In the genomic region with DNA sequence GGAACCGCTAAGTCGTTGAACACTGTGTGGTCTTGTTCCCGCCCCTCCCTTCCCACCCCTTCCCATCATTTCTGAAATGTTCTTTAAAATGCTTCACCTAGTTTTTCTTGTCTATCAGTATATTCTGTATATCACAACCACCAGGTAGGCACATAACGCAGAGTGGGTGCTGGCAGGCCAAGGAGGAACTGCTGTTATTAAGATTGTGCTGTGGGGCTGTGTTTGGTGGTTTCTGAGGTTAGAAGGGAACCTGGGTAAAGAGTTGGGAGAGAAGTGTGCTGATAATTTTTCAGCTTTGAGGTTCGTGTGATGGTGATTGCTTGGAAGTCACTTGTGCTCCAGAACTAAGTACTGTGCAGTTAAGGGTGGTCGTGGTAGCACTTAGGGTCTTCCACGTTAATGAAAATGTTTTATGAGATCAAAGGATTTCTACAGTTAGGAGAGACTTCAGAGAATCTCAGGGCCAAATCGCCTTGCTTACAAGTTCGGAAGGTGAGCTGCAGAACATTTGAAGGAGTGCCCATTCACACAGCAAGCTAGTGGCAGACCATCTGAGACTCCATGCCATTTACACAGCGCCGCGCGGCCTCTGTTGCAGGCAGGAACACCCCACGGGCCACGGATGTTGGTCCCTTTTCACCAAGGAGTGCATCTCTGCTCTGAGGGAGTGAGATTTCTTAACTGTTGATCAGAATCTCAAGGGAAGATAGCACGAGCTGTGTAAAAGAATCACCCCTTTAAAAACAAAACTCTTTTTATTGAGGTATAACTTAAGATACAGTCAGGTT, we compare ENCODE assay signal across 8 cellular contexts. TPM values are rescaled to one million over a fixed set of nuclear protein-coding genes. Genes with fewer than 3 reads are reported as not detected.
DNase-seq lines count a peak whose midpoint lies in the region; ATAC-seq, FAIRE-seq and TF ChIP-seq lines count a peak whose summit lies in the region.

No MANE protein-coding gene starts in this region.

- POLR2A ChIA-PET in H1 (lab: Charles Lee; ENCODE audit: partially characterized antibody): interaction anchor here (1.0 to 1.9 kb wide), 4 partner anchors 9 to 111 kb away, joined by 3 to 8 read pairs (median 4); no protein-coding TSS in a partner anchor

- no peaks in the 10 kb centered on the region for H3K9me3 ChIP-seq in RWPE2 (ENCODE audit: severe bottlenecking)
- no peaks in the 10 kb centered on the region for H3K9me3 ChIP-seq in H1 (ENCODE audit: insufficient read depth in 2 of 2, low read depth in 1 of 2, low read length in 1 of 2)
- H3K9me3 ChIP-seq in uterus: no peaks in the 10 kb centered on the region

- H3K27me3 ChIP-seq in RWPE2 (ENCODE audit: insufficient read depth, poor library complexity, severe bottlenecking): no peaks in the 10 kb centered on the region
- H3K27me3 ChIP-seq in H1 (replicated peaks in 1 of 4; ENCODE audit: control insufficient read depth in 3 of 4, extremely low read depth in 1 of 4, insufficient read depth in 3 of 4, low read length in 3 of 4): no peaks in the 10 kb centered on the region
- no peaks in the 10 kb centered on the region for H3K27me3 ChIP-seq in uterus

- H3K36me3 ChIP-seq in RWPE2 (ENCODE audit: low read depth) (peaks cover 51% of the 10 kb centered on the region), H1 (ENCODE audit: control insufficient read depth in 2 of 4, insufficient read depth in 4 of 4, low read length in 3 of 4) (peaks cover 2 to 24% (median 5%) of the 10 kb centered on the region in 4 experiments; a peak in 4 of 8 replicates), uterus (no peaks in the 10 kb centered on the region)

- peak overlapping the region; percentile 72 for H3K27ac Mint-ChIP-seq in osteocyte (ENCODE audit: unreplicated experiment)

- H3K4me1 Mint-ChIP-seq in osteocyte (ENCODE audit: unreplicated experiment): peaks cover 31% of the 10 kb centered on the region

- H3K79me1 ChIP-seq in H1 (ENCODE audit: low read depth, low read length): peaks cover 9% of the 10 kb centered on the region

- H3K23ac ChIP-seq in H1 (ENCODE audit: insufficient read length): no peak overlapping the region

- H3K27me3 Mint-ChIP-seq in osteocyte (ENCODE audit: unreplicated experiment): no peaks in the 10 kb centered on the region

- no peak overlapping the region for H3K4ac ChIP-seq in H1 (replicated peaks; ENCODE audit: insufficient read length, low read depth, low read length)

- H2BK15ac ChIP-seq in H1 (ENCODE audit: low read length): no peak overlapping the region

- CTCF ChIA-PET in H1 (lab: Charles Lee; ENCODE audit: partially characterized antibody): interaction anchor here (3.2 kb wide), 1 partner anchor 11 kb away, joined by 15 read pairs; no protein-coding TSS in a partner anchor

- no peak for TF ChIP-seq CTCF in RWPE2 (IDR thresholded peaks at IDR 0.05; ENCODE audit: poor library complexity, severe bottlenecking)
- no peak for TF ChIP-seq CTCF in H1 (IDR thresholded peaks at IDR 0.05; ENCODE audit: control extremely low read depth in 1 of 3, insufficient read depth in 1 of 3, low read depth in 1 of 3, low read length in 3 of 3)
- TF ChIP-seq CTCF in osteocyte (IDR thresholded peaks at IDR 0.05): no peak
- no peak for TF ChIP-seq CTCF in uterus (IDR thresholded peaks at IDR 0.05)

- 0 out of 3 replicates have a peak, but pooled peaks of 1 of the 2 experiments have one; percentile 11 for TF ChIP-seq POLR2A in H1 (IDR thresholded peaks at IDR 0.05; ENCODE audit: control extremely low read depth in 1 of 2, low read depth in 2 of 2, low read length in 2 of 2)
- no peak for TF ChIP-seq POLR2A in uterus (IDR thresholded peaks at IDR 0.05)

- no peak overlapping the region for H2BK20ac ChIP-seq in H1 (ENCODE audit: low read length)

- H2AK5ac ChIP-seq in H1 (ENCODE audit: low read depth, low read length): no peak overlapping the region

- peak overlapping the region; percentile 83 for H3K4me3 Mint-ChIP-seq in osteocyte (ENCODE audit: unreplicated experiment)

- FAIRE-seq in H1 (lab: Jason Lieb, UNC): no peak

- no peak overlapping the region for H2BK120ac ChIP-seq in H1 (replicated peaks; ENCODE audit: low read depth, low read length)

- no peak overlapping the region for H3K14ac ChIP-seq in H1 (ENCODE audit: insufficient read length)

- no peaks in the 10 kb centered on the region for H3K9me3 Mint-ChIP-seq in osteocyte (ENCODE audit: unreplicated experiment)

- H3K18ac ChIP-seq in H1 (ENCODE audit: extremely low read depth, low read length): no peak overlapping the region

- H3K23me2 ChIP-seq in H1 (ENCODE audit: low read depth, low read length): peaks cover 8% of the 10 kb centered on the region

- H3K4me1 ChIP-seq in RWPE2 (ENCODE audit: insufficient read depth, poor library complexity, severe bottlenecking) (peaks cover 19% of the 10 kb centered on the region), H1 (replicated peaks in 1 of 4; ENCODE audit: control insufficient read depth in 3 of 4, insufficient read depth in 4 of 4, low read length in 3 of 4) (peaks cover 0 to 10% (median 8%) of the 10 kb centered on the region in 4 experiments; a peak in 6 of 7 replicates), uterus (peaks cover 3 to 12% of the 10 kb centered on the region in 2 donors)

- peak overlapping the region; percentile 97 for H3K27ac ChIP-seq in RWPE2 (ENCODE audit: poor library complexity, severe bottlenecking)
- no peak overlapping the region for H3K27ac ChIP-seq in H1 (ENCODE audit: low read depth, low read length)
- no peak overlapping the region for H3K27ac ChIP-seq in uterus

- ATAC-seq in RWPE2 (ENCODE audit: low read depth): no peak
- ATAC-seq in HG02588 (IDR thresholded peaks at IDR 0.05; ENCODE audit: unreplicated experiment): no peak
- ATAC-seq in HG02852 (IDR thresholded peaks at IDR 0.05; ENCODE audit: unreplicated experiment): no peak

- H3K56ac ChIP-seq in H1 (replicated peaks; ENCODE audit: insufficient read length, low read depth, low read length): no peak overlapping the region

- peaks cover 6% of the 10 kb centered on the region for H3K36me3 Mint-ChIP-seq in osteocyte (ENCODE audit: unreplicated experiment)

- 81% methylated on average over 16 of the region's 16 CpGs; no CpG with 5 or more reads in 1 of the 2 experiments for WGBS in H1 (ENCODE audit: extremely low coverage in 1 of 2, insufficient coverage in 1 of 2, insufficient read length in 1 of 2, insufficient replicate concordance in 2 of 2, low coverage in 1 of 2, low lambda C conversion rate in 2 of 2, missing lambda C conversion rate in 1 of 2), 2 experiments

- no peak overlapping the region for H4K5ac ChIP-seq in H1 (ENCODE audit: insufficient read length, low read depth, low read length)

- no peak overlapping the region for H4K91ac ChIP-seq in H1 (replicated peaks; ENCODE audit: insufficient read length, low read length)

- H4K20me1 ChIP-seq in H1 (replicated peaks in 1 of 2; ENCODE audit: control insufficient read depth in 1 of 2, insufficient read depth in 2 of 2, low read length in 2 of 2): peaks cover 27 to 40% of the 10 kb centered on the region in 2 experiments

- no peak for TF ChIP-seq EP300 in H1 (IDR thresholded peaks at IDR 0.05; ENCODE audit: borderline replicate concordance in 1 of 2, low read depth in 2 of 2, low read length in 2 of 2)

- H2AFZ ChIP-seq in H1 (ENCODE audit: low read length): no peak overlapping the region

- H2BK5ac ChIP-seq in H1 (ENCODE audit: low read depth, low read length): no peak overlapping the region

- peaks cover 51 to 60% of the 10 kb centered on the region in 2 experiments for H3K79me2 ChIP-seq in H1 (ENCODE audit: control insufficient read depth in 1 of 2, insufficient read depth in 2 of 2, low read length in 2 of 2)

- intact Hi-C loops in uterus (cut with DNase I; ENCODE audit: low total_unique reads): no loop called here

- no peak for DNase-seq in RWPE2 (ENCODE audit: low spot score)
- peak in 1 of 2 experiments; percentile 31 for DNase-seq in H1 (ENCODE audit: low read depth in 1 of 2, low spot score in 2 of 2)
- DNase-seq in osteocyte (ENCODE audit: extremely low spot score, unreplicated experiment): peak; percentile 66
- no peak for DNase-seq in T1000 (lab: John Stamatoyannopoulos, UW)
- DNase-seq in uterus: no peak

- H3K4me3 ChIP-seq in GM08714 (ENCODE audit: low read length): peak overlapping the region; percentile 91
- H3K4me3 ChIP-seq in RWPE2 (ENCODE audit: severe bottlenecking): peak overlapping the region; percentile 92
- peak overlapping the region; percentile 61 to 95 (median 93) for H3K4me3 ChIP-seq in H1 (ENCODE audit: extremely low read depth in 1 of 4, insufficient read depth in 2 of 4, low read depth in 3 of 4, low read length in 4 of 4)
- H3K4me3 ChIP-seq in uterus: peak overlapping the region in 1 of 2 donors; percentile 72

- no peak for TF ChIP-seq RAD21 in H1 (IDR thresholded peaks at IDR 0.05 in 1 of 2, conservative IDR thresholded peaks at IDR 0.05 in 1 of 2; ENCODE audit: low read depth in 2 of 2, low read length in 2 of 2)

- no peak overlapping the region for H2BK12ac ChIP-seq in H1 (ENCODE audit: low read depth, low read length)

- no peak overlapping the region for H4K8ac ChIP-seq in H1 (ENCODE audit: extremely low read depth, insufficient read depth, low read length)

- H3K9ac ChIP-seq in H1 (replicated peaks in 1 of 4; ENCODE audit: extremely low read depth in 1 of 4, low read depth in 3 of 4, low read length in 3 of 4): peak overlapping the region; percentile 15 to 71 (median 43); a peak in 4 of 7 replicates

- H3K4me2 ChIP-seq in H1 (ENCODE audit: insufficient read depth in 1 of 2, low read depth in 2 of 2, low read length in 2 of 2): peak overlapping the region; percentile 95 to 99

TF ChIP-seq in H1, 55 proteins besides CTCF, POLR2A, EP300 and RAD21:
- no peak for TF ChIP-seq PHF8 (conservative IDR thresholded peaks at IDR 0.05; ENCODE audit: low read depth, low read length)
- no peak for TF ChIP-seq CREB1 (IDR thresholded peaks at IDR 0.05)
- no peak for TF ChIP-seq SIN3A (conservative IDR thresholded peaks at IDR 0.05 in 1 of 2, IDR thresholded peaks at IDR 0.05 in 1 of 2; ENCODE audit: low read depth in 1 of 2, low read length in 2 of 2)
- TF ChIP-seq TBP (IDR thresholded peaks at IDR 0.05; ENCODE audit: low read depth, low read length): no peak
- TF ChIP-seq HDAC2 (IDR thresholded peaks at IDR 0.05; ENCODE audit: borderline replicate concordance in 1 of 2, low read depth in 2 of 2, low read length in 2 of 2): no peak
- no peak for TF ChIP-seq RFX5 (IDR thresholded peaks at IDR 0.05; ENCODE audit: borderline replicate concordance, low read depth, low read length)

RNA-seq across cellular contexts. Expression of a gene that starts 1.6 kb away (rescaled TPM):
- total RNA-seq in H1 (2021; fragmentation: NEBNext Ultra II Directional; extraction: Animal tissue kit (Norgen Biotek cat#: 25700)): 49.6 and 54.1 TPM in 2 replicates
- 26.5 and 32.0 TPM in 2 replicates for polyA plus RNA-seq in H1 (2011; rRNA removed)
- polyA plus RNA-seq in H1 (2011; cell fraction: cytosol; rRNA removed): 33.5 TPM
- polyA plus RNA-seq in H1 (2011; cell fraction: nucleus; rRNA removed): 24.1 TPM
- polyA plus RNA-seq in H1 (2012, experiment 1 of 2): 27.1 to 31.9 TPM (median 29.9 TPM) in 4 replicates
- polyA plus RNA-seq in H1 (2012, experiment 2 of 2): 6.2 TPM
- 28.9 TPM for polyA plus RNA-seq in H1 (2013, experiment 1 of 2)
- 28.0 TPM for polyA plus RNA-seq in H1 (2013, experiment 2 of 2)
- 62.7 and 66.1 TPM in 2 replicates for polyA minus RNA-seq in H1 (2011; rRNA and poly(A)+ RNA removed)
- 38.2 TPM for polyA minus RNA-seq in H1 (2011; cell fraction: cytosol; rRNA and poly(A)+ RNA removed)
- 61.8 TPM for polyA minus RNA-seq in H1 (2011; cell fraction: nucleus; rRNA and poly(A)+ RNA removed)
- total RNA-seq in osteocyte: 59.6 and 62.9 TPM in 2 replicates
- total RNA-seq in uterus: 100 to 1,000 TPM in 2 of 4 donors, 10 to 100 TPM in 2; 54.1 to 121 (median 91.7) TPM
